In the genomic region with DNA sequence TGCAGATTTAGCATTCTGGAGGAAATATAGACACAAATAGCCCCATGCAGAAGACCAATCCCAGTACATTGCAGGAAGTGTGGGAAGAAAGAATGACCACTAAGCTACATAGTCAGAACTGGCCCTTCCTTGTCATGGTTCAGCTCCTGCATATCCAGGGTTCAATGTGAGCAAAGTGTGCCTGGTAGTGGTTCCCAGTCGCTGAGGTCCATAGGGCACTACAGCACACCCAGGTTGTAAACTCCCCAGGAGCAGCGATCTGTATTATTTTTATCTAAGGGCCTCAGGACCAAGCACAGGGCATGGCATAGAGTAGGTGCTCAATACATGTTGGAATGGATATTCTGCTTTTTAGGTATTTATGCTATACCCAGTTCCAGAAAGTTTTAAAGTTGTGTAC, we compare ENCODE assay signal across 22 cellular contexts.
"Had no signal": no experiment of that assay in that cellular context is flagged by ENCODE, and none has a peak within 500 bp of the region (broad histone marks: within the 10 kb centered on the region; RNA-seq: fewer than 3 reads in every experiment).

No MANE protein-coding gene starts in this region.

- H3K4me3 ChIP-seq: K562, SJCRH30 had no signal

- H3K36me3 ChIP-seq: SJCRH30 had no signal

- H3K27me3 ChIP-seq: SJCRH30 had no signal

- H3K9me3 ChIP-seq: SJCRH30 had no signal

- H3K4me1 ChIP-seq: SJCRH30 had no signal

- ATAC-seq: HepG2, K562, Panc1, PC-3, Right ventricle myocardium inferior, SK-N-SH treated with all-trans-retinoic acid at 6 μM for 48 hours had no signal

- FAIRE-seq: HepG2, K562 had no signal

- H3K27ac ChIP-seq: SJCRH30 had no signal

- H3K27me3 Mint-ChIP-seq: IgD-negative memory B cell had no signal

- DNase-seq: MV-4-11, NCI-H1092, NCI-H1105 treated with DMSO at 0.1 percent for 48 hours, NCI-H1417 treated with DMSO at 0.1 percent for 48 hours, NCI-H146, NCI-H1694 treated with DMSO at 0.1 percent for 48 hours, NCI-H1930, NCI-H2081, NCI-H2107, NCI-H2227 treated with DMSO at 0.1 percent for 48 hours, NCI-H524, NCI-H526 treated with DMSO at 0.1 percent for 48 hours, NCI-H774, PC-3, SHP77 treated with DMSO at 0.1 percent for 48 hours, SJCRH30 had no signal
